In the genomic region with DNA sequence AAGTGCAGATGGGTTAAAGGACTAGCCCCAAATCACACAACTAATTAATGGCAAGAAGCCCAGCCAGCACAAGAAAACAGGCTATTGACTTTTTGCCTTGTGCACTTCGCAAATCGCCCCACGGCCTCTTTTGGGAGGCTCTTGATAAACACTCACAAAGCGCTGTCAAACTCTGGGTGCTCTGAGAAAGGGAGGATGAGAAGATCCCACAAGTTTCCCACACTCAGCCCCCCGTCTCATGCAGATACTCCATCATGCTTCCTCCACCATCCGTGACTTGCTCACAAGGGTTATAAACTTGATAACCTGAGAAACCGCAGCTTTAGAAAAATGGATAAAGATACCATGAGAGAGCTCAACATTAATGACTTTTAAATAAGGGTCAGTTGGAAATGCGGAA, we compare ENCODE assay signal across 26 cellular contexts.
A peak's percentile ranks its signal among the peaks of the same experiment; 100 is the strongest.
DNase-seq lines count a peak whose midpoint lies in the region; TF ChIP-seq lines count a peak whose summit lies in the region.
"Had no signal": no experiment of that assay in that cellular context is flagged by ENCODE, and none has a peak within 500 bp of the region (broad histone marks: within the 10 kb centered on the region; RNA-seq: fewer than 3 reads in every experiment).

No MANE protein-coding gene starts in this region.

- H3K9ac ChIP-seq in endodermal cell (ENCODE audit: extremely low read depth, low read length, poor library complexity, severe bottlenecking): no peak overlapping the region

- H3K9me2 ChIP-seq in DOHH2 (replicated peaks; ENCODE audit: control insufficient read depth, low read length): no peaks in the 10 kb centered on the region

- H3K27me3 ChIP-seq in DOHH2 (ENCODE audit: control insufficient read depth, low read length): no peaks in the 10 kb centered on the region
- H3K27me3 ChIP-seq in endodermal cell (ENCODE audit: control insufficient read depth, insufficient read depth, low read length, poor library complexity, severe bottlenecking): no peaks in the 10 kb centered on the region
- H3K27me3 ChIP-seq: ascending aorta, upper lobe of right lung had no signal

- peak overlapping the region; percentile 58 for H3K4me3 ChIP-seq in DOHH2 (ENCODE audit: low read length)
- no peak overlapping the region for H3K4me3 ChIP-seq in endodermal cell (ENCODE audit: low read length)
- H3K4me3 ChIP-seq: ascending aorta, HAP-1, K562, upper lobe of right lung had no signal

- no peak for DNase-seq in endodermal cell
- DNase-seq in osteocyte (ENCODE audit: extremely low spot score, unreplicated experiment): no peak
- no peak for DNase-seq in anterior cingulate cortex (lab: John Stamatoyannopoulos, UW)
- DNase-seq in erythroblast (lab: John Stamatoyannopoulos, UW): no peak
- DNase-seq in effector CD8-positive, alpha-beta T cell (lab: John Stamatoyannopoulos, UW): no peak
- DNase-seq: activated T-cell treated with anti-CD3 and anti-CD28 coated beads for 4 hours; COR-L47; DMS79 treated with DMSO at 0.1 percent for 48 hours; effector memory CD4-positive, alpha-beta T cell; GF-D8; head of caudate nucleus; NCI-H2029 treated with DMSO at 0.1 percent for 48 hours; NCI-H2227 treated with DMSO at 0.1 percent for 48 hours; NCI-H69; stimulated activated CD4-positive, alpha-beta T cell treated with anti-CD3 and anti-CD28 coated beads, Interleukin-4, amount 100 ng/mL, for 24 hours; SW 1271; upper lobe of right lung had no signal

- 90 to 93% methylated on average over 6 to 8 of the region's 8 CpGs for WGBS in endodermal cell (ENCODE audit: insufficient coverage in 1 of 2, insufficient read length in 1 of 2), 2 experiments

- TF ChIP-seq CTCF in DOHH2 (IDR thresholded peaks at IDR 0.05; ENCODE audit: low read depth, low read length, poor library complexity, severe bottlenecking) (no peak), endodermal cell (conservative IDR thresholded peaks at IDR 0.05) (no peak), osteocyte (IDR thresholded peaks at IDR 0.05) (no peak)

- TF ChIP-seq POLR2A in erythroblast (IDR thresholded peaks at IDR 0.05; ENCODE audit: low read length): no peak

- peaks cover 64% of the 10 kb centered on the region for H3K79me2 ChIP-seq in DOHH2 (ENCODE audit: control insufficient read depth, low read length)

- H3K36me3 ChIP-seq in DOHH2 (ENCODE audit: control insufficient read depth, low read length) (no peaks in the 10 kb centered on the region; the same call in 1 of the 2 replicates), endodermal cell (ENCODE audit: control insufficient read depth, insufficient read depth, low read length) (no peaks in the 10 kb centered on the region)
- H3K36me3 ChIP-seq: ascending aorta, HAP-1, upper lobe of right lung had no signal

- H3K27ac ChIP-seq in DOHH2 (ENCODE audit: low read depth, low read length): peak overlapping the region; percentile 84
- H3K27ac ChIP-seq in endodermal cell (ENCODE audit: low read depth, low read length): peak overlapping the region; percentile 85
- H3K27ac ChIP-seq: ascending aorta, C4-2B, upper lobe of right lung had no signal

- peaks cover 83 to 89% (median 85%) of the 10 kb centered on the region in 3 donors for H3K4me1 Mint-ChIP-seq in IgD-negative memory B cell
- peaks cover 14% of the 10 kb centered on the region for H3K4me1 Mint-ChIP-seq in endodermal cell
- H3K4me1 Mint-ChIP-seq in osteocyte (ENCODE audit: unreplicated experiment): peaks cover 71% of the 10 kb centered on the region

- H3K27me3 Mint-ChIP-seq in IgD-negative memory B cell (no peaks in the 10 kb centered on the region), endodermal cell (ENCODE audit: insufficient read depth) (peaks cover under 1% of the 10 kb centered on the region), osteocyte (ENCODE audit: unreplicated experiment) (no peaks in the 10 kb centered on the region)
- H3K27me3 Mint-ChIP-seq: activated naive CD8-positive, alpha-beta T cell had no signal

- H3K9me3 ChIP-seq in DOHH2 (ENCODE audit: control insufficient read depth, insufficient read depth, low read length) (no peaks in the 10 kb centered on the region), endodermal cell (ENCODE audit: control insufficient read depth, low read length) (no peaks in the 10 kb centered on the region)
- H3K9me3 ChIP-seq: ascending aorta, HAP-1, upper lobe of right lung had no signal

- H3K36me3 Mint-ChIP-seq in IgD-negative memory B cell: no peaks in the 10 kb centered on the region
- no peaks in the 10 kb centered on the region for H3K36me3 Mint-ChIP-seq in endodermal cell (ENCODE audit: low read depth)
- H3K36me3 Mint-ChIP-seq in osteocyte (ENCODE audit: unreplicated experiment): peaks cover 7% of the 10 kb centered on the region
- H3K36me3 Mint-ChIP-seq: activated naive CD8-positive, alpha-beta T cell; mesothelial cell of epicardium had no signal

- peaks cover 32% of the 10 kb centered on the region for H3F3A ChIP-seq in DOHH2 (ENCODE audit: control insufficient read depth, insufficient read depth)

- peak overlapping the region; percentile 65 to 96 (median 92) for H3K27ac Mint-ChIP-seq in IgD-negative memory B cell
- H3K27ac Mint-ChIP-seq in endodermal cell: no peak overlapping the region
- peak overlapping the region; percentile 82 for H3K27ac Mint-ChIP-seq in osteocyte (ENCODE audit: unreplicated experiment)
- H3K27ac Mint-ChIP-seq: activated CD4-positive, alpha-beta T cell treated with anti-CD3 and anti-CD28 coated beads for 36 hours; activated naive CD8-positive, alpha-beta T cell; mesothelial cell of epicardium had no signal

- H3K4me1 ChIP-seq in DOHH2 (ENCODE audit: control insufficient read depth, low read length): peaks cover 100% of the 10 kb centered on the region
- H3K4me1 ChIP-seq in endodermal cell (ENCODE audit: control insufficient read depth, insufficient read depth, low read length): no peaks in the 10 kb centered on the region
- H3K4me1 ChIP-seq: upper lobe of right lung had no signal

- H4K20me1 ChIP-seq in DOHH2 (ENCODE audit: control insufficient read depth, insufficient read depth, low read depth, low read length): no peaks in the 10 kb centered on the region

- peak overlapping the region; percentile 75 for H3K4me2 ChIP-seq in DOHH2 (ENCODE audit: low read length)

- H3K4me3 Mint-ChIP-seq in IgD-negative memory B cell: peak overlapping the region; percentile 61 to 84 (median 77)
- H3K4me3 Mint-ChIP-seq in endodermal cell: no peak overlapping the region
- H3K4me3 Mint-ChIP-seq in osteocyte (ENCODE audit: unreplicated experiment): no peak overlapping the region
- H3K4me3 Mint-ChIP-seq: activated CD4-positive, alpha-beta T cell treated with anti-CD3 and anti-CD28 coated beads for 36 hours; activated naive CD8-positive, alpha-beta T cell; mesothelial cell of epicardium had no signal

- H3K9me3 Mint-ChIP-seq in IgD-negative memory B cell (no peaks in the 10 kb centered on the region), endodermal cell (no peaks in the 10 kb centered on the region), osteocyte (ENCODE audit: unreplicated experiment) (no peaks in the 10 kb centered on the region)
- H3K9me3 Mint-ChIP-seq: mesothelial cell of epicardium had no signal

Comparison
In these comparisons a context has a peak if more than half of its experiments do, and no peak if none do; other contexts are left out.
1. H3K4me3 Mint-ChIP-seq: peak in IgD-negative memory B cell (4 of 4); none in endodermal cell (single experiment) and osteocyte (single experiment).